Comparison of ENCODE assay signal across 3 cellular contexts in the genomic region with DNA sequence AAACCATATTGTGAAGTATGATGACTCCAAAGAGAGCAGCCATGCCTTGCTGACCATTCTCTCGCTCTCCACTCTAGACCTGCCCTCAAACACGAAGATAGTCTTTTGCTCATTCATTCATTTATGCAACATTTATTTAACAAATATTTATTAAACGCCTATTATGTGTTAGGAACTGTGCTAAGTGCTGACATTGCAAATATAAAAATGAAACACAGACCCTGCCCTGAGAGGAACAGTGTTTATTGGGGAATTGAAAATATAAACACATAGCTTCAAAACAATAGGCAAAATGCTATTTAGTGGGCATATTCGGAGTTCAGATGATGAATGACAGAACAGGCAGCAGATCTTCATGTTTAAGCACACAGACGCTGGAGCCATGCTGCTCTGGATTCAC.
TF ChIP-seq lines count a peak whose summit lies in the region.

No MANE protein-coding gene starts in this region.

TF ChIP-seq in A549, 52 proteins besides CTCF, POLR2A, EP300 and RAD21:
- TF ChIP-seq HOXB13 (CRISPR knock-in tag; IDR thresholded peaks at IDR 0.05; ENCODE audit: low read depth), result no peak
- TF ChIP-seq MAZ (IDR thresholded peaks at IDR 0.05; ENCODE audit: borderline replicate concordance, low read depth, low read length), result no peak
- TF ChIP-seq JUN (IDR thresholded peaks at IDR 0.05), result no peak
- peak; percentile 97 for TF ChIP-seq MAFK (IDR thresholded peaks at IDR 0.05; ENCODE audit: partially characterized antibody)

TF ChIP-seq in IMR-90, 13 proteins besides CTCF, POLR2A, EP300 and RAD21:
- TF ChIP-seq RFX5 (IDR thresholded peaks at IDR 0.05; ENCODE audit: low read depth, low read length) (no peak), MAFK (IDR thresholded peaks at IDR 0.05; ENCODE audit: low read depth, low read length) (peak; percentile 96)

TF ChIP-seq in K562, 482 proteins besides CTCF, POLR2A, EP300 and RAD21 (continued from another document):
- peak; percentile 88 for TF ChIP-seq MAFK (IDR thresholded peaks at IDR 0.05; ENCODE audit: low read length)
- peak; percentile 66; the same call in 1 of the 2 replicates for TF ChIP-seq MAFG (tag; conservative IDR thresholded peaks at IDR 0.05)
- peak; percentile 68 for TF ChIP-seq ZNF316 (IDR thresholded peaks at IDR 0.05)
- TF ChIP-seq, protein P1, sequence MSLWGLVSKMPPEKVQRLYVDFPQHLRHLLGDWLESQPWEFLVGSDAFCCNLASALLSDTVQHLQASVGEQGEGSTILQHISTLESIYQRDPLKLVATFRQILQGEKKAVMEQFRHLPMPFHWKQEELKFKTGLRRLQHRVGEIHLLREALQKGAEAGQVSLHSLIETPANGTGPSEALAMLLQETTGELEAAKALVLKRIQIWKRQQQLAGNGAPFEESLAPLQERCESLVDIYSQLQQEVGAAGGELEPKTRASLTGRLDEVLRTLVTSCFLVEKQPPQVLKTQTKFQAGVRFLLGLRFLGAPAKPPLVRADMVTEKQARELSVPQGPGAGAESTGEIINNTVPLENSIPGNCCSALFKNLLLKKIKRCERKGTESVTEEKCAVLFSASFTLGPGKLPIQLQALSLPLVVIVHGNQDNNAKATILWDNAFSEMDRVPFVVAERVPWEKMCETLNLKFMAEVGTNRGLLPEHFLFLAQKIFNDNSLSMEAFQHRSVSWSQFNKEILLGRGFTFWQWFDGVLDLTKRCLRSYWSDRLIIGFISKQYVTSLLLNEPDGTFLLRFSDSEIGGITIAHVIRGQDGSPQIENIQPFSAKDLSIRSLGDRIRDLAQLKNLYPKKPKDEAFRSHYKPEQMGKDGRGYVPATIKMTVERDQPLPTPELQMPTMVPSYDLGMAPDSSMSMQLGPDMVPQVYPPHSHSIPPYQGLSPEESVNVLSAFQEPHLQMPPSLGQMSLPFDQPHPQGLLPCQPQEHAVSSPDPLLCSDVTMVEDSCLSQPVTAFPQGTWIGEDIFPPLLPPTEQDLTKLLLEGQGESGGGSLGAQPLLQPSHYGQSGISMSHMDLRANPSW (CRISPR knock-in tag; IDR thresholded peaks at IDR 0.05), result no peak
- TF ChIP-seq C11orf30 (IDR thresholded peaks at IDR 0.05; ENCODE audit: low read depth), result peak; percentile 43; the same call in 1 of the 2 replicates
TF ChIP-seq in K562: peak in this region for 5.
